In the genomic region with DNA sequence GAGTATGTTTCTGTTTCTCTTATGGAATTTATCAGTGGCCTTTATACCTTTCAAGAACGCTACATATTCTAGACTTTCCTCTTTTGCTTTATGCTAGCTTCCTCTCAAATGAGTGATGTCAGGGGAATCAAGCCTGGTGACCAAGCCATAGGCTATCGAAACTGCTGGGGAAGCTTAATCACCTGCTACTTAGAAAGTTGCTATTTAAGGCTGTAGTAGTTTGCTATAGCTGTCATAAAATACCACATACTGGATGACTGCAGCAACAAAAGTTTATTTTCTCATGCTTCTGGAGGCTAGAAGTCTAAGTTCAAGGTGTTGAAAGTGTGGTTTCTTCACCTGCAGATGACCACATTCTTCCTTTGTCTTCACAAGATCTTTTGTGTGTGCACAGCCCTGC, we compare ENCODE assay signal across 10 cellular contexts. TPM values are rescaled to one million over a fixed set of nuclear protein-coding genes. Genes with fewer than 3 reads are reported as not detected.
DNase-seq lines count a peak whose midpoint lies in the region; ATAC-seq, FAIRE-seq and TF ChIP-seq lines count a peak whose summit lies in the region.
"Not testable (repeated sequence)": the region's sequence is repeated elsewhere in the genome, so short reads cannot be mapped to it uniquely, and the experiment has no call there.
"Had no signal": no experiment of that assay in that cellular context is flagged by ENCODE, and none has a peak within 500 bp of the region (broad histone marks: within the 10 kb centered on the region; RNA-seq: fewer than 3 reads in every experiment).

No MANE protein-coding gene starts in this region.

- not testable (repeated sequence) for H3F3A ChIP-seq in MM.1S (ENCODE audit: insufficient read depth, low read length)

- H3K27ac Mint-ChIP-seq in activated CD8-positive, alpha-beta T cell treated with anti-CD3 and anti-CD28 coated beads for 36 hours = not testable (repeated sequence)
- peak overlapping the region; percentile 35 to 80 for H3K27ac Mint-ChIP-seq in effector memory CD8-positive, alpha-beta T cell
- peak overlapping the region; percentile 76 to 79 for H3K27ac Mint-ChIP-seq in natural killer cell

- not testable (repeated sequence) for H3K36me3 ChIP-seq in MM.1S (replicated peaks; ENCODE audit: insufficient read depth, low read length)

- H3K4me2 ChIP-seq in MM.1S (ENCODE audit: low read depth, low read length) = not testable (repeated sequence)

- H3K4me1 ChIP-seq in MM.1S (ENCODE audit: low read length) = not testable (repeated sequence)

- FAIRE-seq in D721Med (lab: Jason Lieb, UNC) (peak; percentile 71), urothelium cell line (lab: Jason Lieb, UNC) (peak; percentile 9)

- not testable (repeated sequence) for TF ChIP-seq CTCF in D721Med (IDR thresholded peaks at IDR 0.05; ENCODE audit: insufficient read depth, missing control alignments); MM.1S (IDR thresholded peaks at IDR 0.05; ENCODE audit: low read length); activated CD8-positive, alpha-beta T cell treated with anti-CD3 and anti-CD28 coated beads for 36 hours (IDR thresholded peaks at IDR 0.05); natural killer cell (IDR thresholded peaks at IDR 0.05)

- H3K9me3 Mint-ChIP-seq in activated CD8-positive, alpha-beta T cell treated with anti-CD3 and anti-CD28 coated beads for 36 hours; effector memory CD8-positive, alpha-beta T cell; natural killer cell: not testable (repeated sequence)

- intact Hi-C loops in activated CD8-positive, alpha-beta T cell treated with anti-CD3 and anti-CD28 coated beads for 36 hours (cut with micrococcal nuclease); natural killer cell (cut with micrococcal nuclease): not testable (repeated sequence)

- not testable (repeated sequence) for H2AFZ ChIP-seq in MM.1S (ENCODE audit: low read length)

- H3K4me1 Mint-ChIP-seq in activated CD8-positive, alpha-beta T cell treated with anti-CD3 and anti-CD28 coated beads for 36 hours (ENCODE audit: low read depth); effector memory CD8-positive, alpha-beta T cell (ENCODE audit: low read depth in 2 of 2); natural killer cell: not testable (repeated sequence)

- not testable (repeated sequence) for H3K27me3 ChIP-seq in MM.1S (replicated peaks; ENCODE audit: insufficient read depth, low read length)

- not testable (repeated sequence) for H3K9me2 ChIP-seq in MM.1S (replicated peaks; ENCODE audit: insufficient read depth, low read length)

- DNase-seq in D721Med (ENCODE audit: insufficient read length, low spot score); activated CD8-positive, alpha-beta T cell treated with anti-CD3 and anti-CD28 coated beads for 36 hours; effector memory CD8-positive, alpha-beta T cell; natural killer cell; urothelium cell line (ENCODE audit: low spot score): not testable (repeated sequence)
- DNase-seq in MM.1S = peak; percentile 94

- not testable (repeated sequence) for H3K36me3 Mint-ChIP-seq in activated CD8-positive, alpha-beta T cell treated with anti-CD3 and anti-CD28 coated beads for 36 hours (ENCODE audit: low read depth); effector memory CD8-positive, alpha-beta T cell (ENCODE audit: insufficient read depth); natural killer cell

- not testable (repeated sequence) for H3K4me3 Mint-ChIP-seq in activated CD8-positive, alpha-beta T cell treated with anti-CD3 and anti-CD28 coated beads for 36 hours; effector memory CD8-positive, alpha-beta T cell
- H3K4me3 Mint-ChIP-seq in natural killer cell = peak overlapping the region; percentile 49

- H4K20me1 ChIP-seq in MM.1S (ENCODE audit: insufficient read depth, low read length) = not testable (repeated sequence)

- CTCF ChIA-PET in activated CD8-positive, alpha-beta T cell treated with anti-CD3 and anti-CD28 coated beads for 36 hours (lab: Charles Lee) = not testable (repeated sequence)

- peak overlapping the region; percentile 44; the same call in 1 of the 2 replicates for H3K27ac ChIP-seq in MM.1S (ENCODE audit: low read length)

- not testable (repeated sequence) for H3K4me3 ChIP-seq in MM.1S (ENCODE audit: low read length)

- not testable (repeated sequence) for H3K79me2 ChIP-seq in MM.1S (ENCODE audit: low read length)

- ATAC-seq in activated CD8-positive, alpha-beta T cell treated with anti-CD3 and anti-CD28 coated beads for 36 hours = peak; percentile 62
- ATAC-seq in effector memory CD8-positive, alpha-beta T cell (replicated peaks) = peak; percentile 92
- peak; percentile 37 to 92 (median 92) for ATAC-seq in natural killer cell

- H3K27me3 Mint-ChIP-seq in activated CD8-positive, alpha-beta T cell treated with anti-CD3 and anti-CD28 coated beads for 36 hours; effector memory CD8-positive, alpha-beta T cell; natural killer cell (ENCODE audit: low read depth in 2 of 2): not testable (repeated sequence)

- H3K9ac ChIP-seq in MM.1S (ENCODE audit: low read length) = not testable (repeated sequence)

- not testable (repeated sequence) for H3K9me3 ChIP-seq in MM.1S (replicated peaks; ENCODE audit: insufficient read depth, low read length)

- POLR2A ChIA-PET in activated CD8-positive, alpha-beta T cell treated with anti-CD3 and anti-CD28 coated beads for 36 hours (lab: Charles Lee) = not testable (repeated sequence)

RNA-seq across cellular contexts. Expression of a gene that starts 43.3 kb away (rescaled TPM):
- total RNA-seq in activated CD8-positive, alpha-beta T cell treated with anti-CD3 and anti-CD28 coated beads for 36 hours = 1 to 10 TPM; 4.7 to 4.9 TPM
- total RNA-seq in natural killer cell = 100 to 1,000 TPM; 194 to 310 (median 216) TPM
- total RNA-seq: A673, Calu3, GM23338, H4 had no signal

Comparison
In these comparisons a context has a peak if more than half of its experiments do, and no peak if none do; other contexts are left out.
1. RNA of a gene that starts 43.3 kb away (total RNA-seq): 194 to 310 TPM in natural killer cell; 4.7 to 4.9 TPM in activated CD8-positive, alpha-beta T cell treated with anti-CD3 and anti-CD28 coated beads for 36 hours; every median in the first group is over 10 times any median in the second.
2. Peak in every context shown above with its lines, with median percentiles within 50 percentile points of each other: ATAC-seq.